ENCODE assay signal across 25 cellular contexts in genomic region chrX:150648296-150648940, GRCh38. TPM values are rescaled to one million over a fixed set of nuclear protein-coding genes. Genes with fewer than 3 reads are reported as not detected.
DNase-seq lines count a peak whose midpoint lies in the region; ATAC-seq, FAIRE-seq and TF ChIP-seq lines count a peak whose summit lies in the region.
"Had no signal": no experiment of that assay in that cellular context is flagged by ENCODE, and none has a peak within 500 bp of the region (broad histone marks: within the 10 kb centered on the region; RNA-seq: fewer than 3 reads in every experiment).

No MANE protein-coding gene starts in this region.

- no peak overlapping the region for H3K4me3 ChIP-seq in GM23248
- H3K4me3 ChIP-seq in epithelial cell of esophagus (ENCODE audit: low read length): no peak overlapping the region
- H3K4me3 ChIP-seq: esophagus squamous epithelium, gastrocnemius medialis, hepatocyte, right atrium auricular region, testis had no signal

- DNase-seq in GM23248 (no peak), T-helper 17 cell (no peak), epithelial cell of esophagus (ENCODE audit: low read depth) (peak; percentile 53), osteocyte (ENCODE audit: extremely low spot score, unreplicated experiment) (no peak), GM12892 (ENCODE audit: insufficient read length) (no peak), NCI-H1694 treated with DMSO at 0.1 percent for 48 hours (lab: John Stamatoyannopoulos, UW) (no peak)
- DNase-seq: activated CD4-positive, alpha-beta T cell treated with anti-CD3 and anti-CD28 coated beads, Interleukin-2, amount 50 U/mL, for 1 hour; activated CD8-positive, alpha-beta memory T cell treated with anti-CD3 and anti-CD28 coated beads, Interleukin-2, amount 10 ng/mL, durations not matched to agents 7 days and 5 days; activated naive CD8-positive, alpha-beta T cell treated with anti-CD3 and anti-CD28 coated beads, Interleukin-2, amount 50 U/mL, for 24 hours; activated T-cell treated with anti-CD3 and anti-CD28 coated beads, Interleukin-2, amount 50 U/mL, for 48 hours; DMS153; esophagus squamous epithelium; gastrocnemius medialis; mammary epithelial cell; NCI-H1417 treated with DMSO at 0.1 percent for 48 hours; NCI-H82; stimulated activated CD4-positive, alpha-beta T cell treated with anti-CD3 and anti-CD28 coated beads, Interleukin-1b, Interleukin-23, amount 100 ng/mL, for 48 hours had no signal

- H3K4me3 Mint-ChIP-seq in T-helper 17 cell: no peak overlapping the region
- no peak overlapping the region for H3K4me3 Mint-ChIP-seq in osteocyte (ENCODE audit: unreplicated experiment)
- H3K4me3 Mint-ChIP-seq: activated CD8-positive, alpha-beta memory T cell treated with anti-CD3 and anti-CD28 coated beads, Interleukin-2, amount 10 ng/mL, durations not matched to agents 7 days and 5 days; activated naive CD8-positive, alpha-beta T cell treated with anti-CD3 and anti-CD28 coated beads, Interleukin-2, amount 50 U/mL, for 24 hours; B cell; central memory CD8-positive, alpha-beta T cell; stimulated activated naive CD8-positive, alpha-beta T cell treated with anti-CD3 and anti-CD28 coated beads, Interleukin-15, Interleukin-2, amounts not matched to agents 100 ng/mL and 50 ng/mL, for 24 hours had no signal

- no peaks in the 10 kb centered on the region; the same call in 1 of the 2 replicates for H3K4me1 ChIP-seq in GM23248 (ENCODE audit: insufficient read depth)
- H3K4me1 ChIP-seq: gastrocnemius medialis, parathyroid adenoma, right atrium auricular region, testis had no signal

- in situ Hi-C loops in GM23248 (cut with MboI): no loop called here

- no peaks in the 10 kb centered on the region for H4K20me1 ChIP-seq in GM23248 (ENCODE audit: insufficient read depth)

- H3K4me1 Mint-ChIP-seq in T-helper 17 cell (peaks cover 9% of the 10 kb centered on the region), osteocyte (ENCODE audit: unreplicated experiment) (peaks cover 23% of the 10 kb centered on the region)
- H3K4me1 Mint-ChIP-seq: activated CD8-positive, alpha-beta memory T cell treated with anti-CD3 and anti-CD28 coated beads, Interleukin-2, amount 10 ng/mL, durations not matched to agents 7 days and 5 days; B cell had no signal

- no peak for FAIRE-seq in GM12892 (lab: Jason Lieb, UNC)

- H3K9me3 Mint-ChIP-seq in osteocyte (ENCODE audit: unreplicated experiment): peaks cover 17% of the 10 kb centered on the region
- H3K9me3 Mint-ChIP-seq: activated naive CD8-positive, alpha-beta T cell treated with anti-CD3 and anti-CD28 coated beads, Interleukin-2, amount 50 U/mL, for 24 hours; central memory CD8-positive, alpha-beta T cell; stimulated activated naive CD8-positive, alpha-beta T cell treated with anti-CD3 and anti-CD28 coated beads, Interleukin-15, Interleukin-2, amounts not matched to agents 100 ng/mL and 50 ng/mL, for 24 hours had no signal

- H3K27ac Mint-ChIP-seq in T-helper 17 cell (peak overlapping the region; percentile 54), osteocyte (ENCODE audit: unreplicated experiment) (peak overlapping the region; percentile 78)
- H3K27ac Mint-ChIP-seq: activated CD8-positive, alpha-beta memory T cell treated with anti-CD3 and anti-CD28 coated beads, Interleukin-2, amount 10 ng/mL, durations not matched to agents 7 days and 5 days; activated naive CD8-positive, alpha-beta T cell treated with anti-CD3 and anti-CD28 coated beads, Interleukin-2, amount 50 U/mL, for 24 hours; B cell; stimulated activated naive CD8-positive, alpha-beta T cell treated with anti-CD3 and anti-CD28 coated beads, Interleukin-15, Interleukin-2, amounts not matched to agents 100 ng/mL and 50 ng/mL, for 24 hours had no signal

- H3K27me3 Mint-ChIP-seq in T-helper 17 cell (no peaks in the 10 kb centered on the region), osteocyte (ENCODE audit: unreplicated experiment) (no peaks in the 10 kb centered on the region)
- H3K27me3 Mint-ChIP-seq: activated CD8-positive, alpha-beta memory T cell treated with anti-CD3 and anti-CD28 coated beads, Interleukin-2, amount 10 ng/mL, durations not matched to agents 7 days and 5 days; activated naive CD8-positive, alpha-beta T cell treated with anti-CD3 and anti-CD28 coated beads, Interleukin-2, amount 50 U/mL, for 24 hours; B cell; central memory CD8-positive, alpha-beta T cell; stimulated activated naive CD8-positive, alpha-beta T cell treated with anti-CD3 and anti-CD28 coated beads, Interleukin-15, Interleukin-2, amounts not matched to agents 100 ng/mL and 50 ng/mL, for 24 hours had no signal

- no peaks in the 10 kb centered on the region for H3F3A ChIP-seq in GM23248 (ENCODE audit: insufficient read depth)

- TF ChIP-seq CTCF in epithelial cell of esophagus (IDR thresholded peaks at IDR 0.05; ENCODE audit: insufficient read depth, low read depth, low read length, missing control alignments): no peak
- TF ChIP-seq CTCF in osteocyte (IDR thresholded peaks at IDR 0.05): no peak

- no peak for ATAC-seq in T-helper 17 cell
- no peak for ATAC-seq in HG02884 (IDR thresholded peaks at IDR 0.05; ENCODE audit: unreplicated experiment)
- ATAC-seq: activated CD8-positive, alpha-beta memory T cell treated with anti-CD3 and anti-CD28 coated beads, Interleukin-2, amount 10 ng/mL, durations not matched to agents 7 days and 5 days; activated naive CD8-positive, alpha-beta T cell treated with anti-CD3 and anti-CD28 coated beads, Interleukin-2, amount 50 U/mL, for 24 hours had no signal

- H3K27ac ChIP-seq in GM23248: peak overlapping the region; percentile 64
- H3K27ac ChIP-seq: gastrocnemius medialis, hepatocyte, parathyroid adenoma, testis had no signal

- H3K79me2 ChIP-seq in GM23248 (ENCODE audit: insufficient read depth): no peaks in the 10 kb centered on the region
- H3K79me2 ChIP-seq: hepatocyte, parathyroid adenoma had no signal

- H3K36me3 ChIP-seq in GM23248 (ENCODE audit: low read depth): no peaks in the 10 kb centered on the region
- H3K36me3 ChIP-seq: right atrium auricular region had no signal

- peak overlapping the region; percentile 21; the same call in 1 of the 2 replicates for H3K9ac ChIP-seq in GM23248
- H3K9ac ChIP-seq: parathyroid adenoma had no signal

- TF ChIP-seq POLR2A in GM12892 (IDR thresholded peaks at IDR 0.05; ENCODE audit: low read depth, low read length): no peak

- H3K36me3 Mint-ChIP-seq in T-helper 17 cell (ENCODE audit: low read depth) (peaks cover 7% of the 10 kb centered on the region), osteocyte (ENCODE audit: unreplicated experiment) (peaks cover 6% of the 10 kb centered on the region)

- no peaks in the 10 kb centered on the region for H3K9me2 ChIP-seq in GM23248 (ENCODE audit: insufficient read depth)

- no peaks in the 10 kb centered on the region for H3K27me3 ChIP-seq in GM23248 (replicated peaks; ENCODE audit: insufficient read depth)
- H3K27me3 ChIP-seq: esophagus squamous epithelium, gastrocnemius medialis, hepatocyte, right atrium auricular region, testis had no signal

- 76 to 78% methylated on average over 4 of the region's 4 CpGs for WGBS in GM23248 (ENCODE audit: low coverage in 1 of 2, low lambda C conversion rate in 2 of 2, missing lambda C conversion rate in 2 of 2), 2 experiments

- no peak overlapping the region for H3K4me2 ChIP-seq in GM23248 (ENCODE audit: unreplicated experiment)
- H3K4me2 ChIP-seq: hepatocyte had no signal

- H2AFZ ChIP-seq in GM23248: no peak overlapping the region
- H2AFZ ChIP-seq: hepatocyte, parathyroid adenoma had no signal

- H3K9me3 ChIP-seq in GM23248 (ENCODE audit: low read depth) (no peaks in the 10 kb centered on the region), T-helper 17 cell (ENCODE audit: control insufficient read depth, low read length, poor library complexity, severe bottlenecking) (no peaks in the 10 kb centered on the region)
- H3K9me3 ChIP-seq: esophagus squamous epithelium, gastrocnemius medialis, right atrium auricular region, testis had no signal

RNA-seq across cellular contexts. Expression of gene MTMR1, which starts 44.8 kb away (rescaled TPM):
- total RNA-seq in GM23248 (2014; rRNA removed; shearing (Covaris generic)): 12.8 and 15.8 TPM in 2 replicates
- polyA plus RNA-seq in GM23248 (2016; fragmentation: Nextera tagmentation; extraction: Ambion mirVana): 2.7 and 3.7 TPM in 2 replicates
- total RNA-seq in T-helper 17 cell: 10 to 100 TPM; 40.3 to 45.6 TPM
- total RNA-seq in osteocyte: 22.3 and 23.6 TPM in 2 replicates
- polyA plus RNA-seq in GM12892 (2012; ENCODE audit: missing spikeins): 17.7 TPM
